Comparison of ENCODE assay signal across 14 cellular contexts in the genomic region with DNA sequence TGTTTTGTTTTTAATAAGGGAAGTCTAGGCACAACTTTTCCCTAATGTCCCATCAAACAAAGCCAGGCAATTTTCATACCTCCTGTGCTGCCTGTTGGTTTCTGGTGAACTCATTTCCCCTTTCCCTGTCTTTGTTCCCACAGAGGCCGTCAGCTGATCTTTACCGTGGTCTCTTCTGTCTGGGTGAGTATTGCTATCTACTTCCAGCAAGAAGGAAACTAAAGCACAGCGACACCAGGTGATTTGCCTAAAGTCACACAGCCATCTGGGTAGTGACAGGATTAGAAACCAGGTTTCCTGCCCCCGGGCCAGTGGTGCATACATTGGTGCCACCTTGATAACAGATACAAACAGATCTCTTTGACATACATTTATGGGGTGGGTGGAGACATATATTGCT. TPM values are rescaled to one million over a fixed set of nuclear protein-coding genes. Genes with fewer than 3 reads are reported as not detected.
DNase-seq lines count a peak whose midpoint lies in the region; ATAC-seq and TF ChIP-seq lines count a peak whose summit lies in the region.
"Had no signal": no experiment of that assay in that cellular context is flagged by ENCODE, and none has a peak within 500 bp of the region (broad histone marks: within the 10 kb centered on the region; RNA-seq: fewer than 3 reads in every experiment).

No MANE protein-coding gene starts in this region.

- H3K27ac ChIP-seq in DOHH2 (ENCODE audit: low read depth, low read length), result no peak overlapping the region
- no peak overlapping the region for H3K27ac ChIP-seq in body of pancreas
- H3K27ac ChIP-seq in GM23248, result no peak overlapping the region
- H3K27ac ChIP-seq in right atrium auricular region, result no peak overlapping the region
- H3K27ac ChIP-seq: psoas muscle, SK-N-MC had no signal

- peaks cover 0 to 3% (median 2%) of the 10 kb centered on the region in 3 donors for H3K27me3 Mint-ChIP-seq in immature natural killer cell (ENCODE audit: low read depth in 3 of 3)

- H3K4me3 ChIP-seq in DOHH2 (ENCODE audit: low read length) (peak overlapping the region; percentile 26), body of pancreas (no peak overlapping the region), GM23248 (no peak overlapping the region), right atrium auricular region (no peak overlapping the region)
- H3K4me3 ChIP-seq: psoas muscle, SK-N-MC had no signal

- ATAC-seq in GM19328 (IDR thresholded peaks at IDR 0.05; ENCODE audit: unreplicated experiment) (peak; percentile 45), body of pancreas (no peak), SK-N-SH treated with all-trans-retinoic acid at 6 μM for 48 hours (no peak)
- ATAC-seq: psoas muscle had no signal

- intact Hi-C loops in body of pancreas (cut with DNase I), result no loop called here

- H3K4me1 Mint-ChIP-seq in immature natural killer cell, result peaks cover 33 to 39% of the 10 kb centered on the region in 2 donors

- no peaks in the 10 kb centered on the region for H3K36me3 Mint-ChIP-seq in immature natural killer cell

- no peaks in the 10 kb centered on the region for H3K9me3 ChIP-seq in DOHH2 (ENCODE audit: control insufficient read depth, insufficient read depth, low read length)
- no peaks in the 10 kb centered on the region for H3K9me3 ChIP-seq in body of pancreas
- H3K9me3 ChIP-seq in GM23248 (ENCODE audit: low read depth), result no peaks in the 10 kb centered on the region
- H3K9me3 ChIP-seq in right atrium auricular region, result no peaks in the 10 kb centered on the region
- H3K9me3 ChIP-seq: esophagus muscularis mucosa, psoas muscle had no signal

- no peaks in the 10 kb centered on the region for H3K36me3 ChIP-seq in DOHH2 (ENCODE audit: control insufficient read depth, low read length)
- no peaks in the 10 kb centered on the region for H3K36me3 ChIP-seq in body of pancreas (replicated peaks in 1 of 2; ENCODE audit: insufficient read depth in 1 of 2, low read depth in 2 of 2)
- H3K36me3 ChIP-seq in GM23248 (ENCODE audit: low read depth), result no peaks in the 10 kb centered on the region
- H3K36me3 ChIP-seq in right atrium auricular region, result no peaks in the 10 kb centered on the region
- H3K36me3 ChIP-seq: esophagus muscularis mucosa had no signal

- no peak overlapping the region for H3K9ac ChIP-seq in GM23248

- H4K20me1 ChIP-seq in DOHH2 (ENCODE audit: control insufficient read depth, insufficient read depth, low read depth, low read length), result no peaks in the 10 kb centered on the region
- no peaks in the 10 kb centered on the region for H4K20me1 ChIP-seq in GM23248 (ENCODE audit: insufficient read depth)

- H3K4me2 ChIP-seq in DOHH2 (ENCODE audit: low read length) (peak overlapping the region; percentile 52), GM23248 (ENCODE audit: unreplicated experiment) (no peak overlapping the region)

- H2AFZ ChIP-seq in GM23248, result no peak overlapping the region

- H3F3A ChIP-seq in DOHH2 (ENCODE audit: control insufficient read depth, insufficient read depth), result no peaks in the 10 kb centered on the region
- no peaks in the 10 kb centered on the region for H3F3A ChIP-seq in GM23248 (ENCODE audit: insufficient read depth)

- DNase-seq in T-helper 9 cell, result peak; percentile 26
- no peak for DNase-seq in immature natural killer cell
- DNase-seq in body of pancreas, result no peak
- DNase-seq in GM23248, result no peak
- no peak for DNase-seq in right atrium auricular region (ENCODE audit: low spot score)
- DNase-seq: DMS153, NCI-H2029, psoas muscle had no signal

- H3K79me2 ChIP-seq in DOHH2 (ENCODE audit: control insufficient read depth, low read length) (no peaks in the 10 kb centered on the region), GM23248 (ENCODE audit: insufficient read depth) (no peaks in the 10 kb centered on the region)

- TF ChIP-seq POLR2A in body of pancreas (IDR thresholded peaks at IDR 0.05), result no peak

- peak overlapping the region in 5 of 6 donors; percentile 20 to 97 (median 88) for H3K27ac Mint-ChIP-seq in immature natural killer cell

- H3K4me1 ChIP-seq in DOHH2 (ENCODE audit: control insufficient read depth, low read length), result peaks cover 44% of the 10 kb centered on the region
- peaks cover 11% of the 10 kb centered on the region for H3K4me1 ChIP-seq in body of pancreas
- H3K4me1 ChIP-seq in GM23248 (ENCODE audit: insufficient read depth), result 0 out of 2 replicates have a peak, but pooled peaks cover 5% of the 10 kb centered on the region
- peaks cover 0 to 22% of the 10 kb centered on the region in 2 donors for H3K4me1 ChIP-seq in right atrium auricular region

- H3K4me3 Mint-ChIP-seq in immature natural killer cell, result peak overlapping the region in 1 of 5 donors; percentile 81

- in situ Hi-C loops in GM23248 (cut with MboI), result no loop called here

- 79% methylated on average over 4 of the region's 4 CpGs for WGBS in body of pancreas, 2 donors
- WGBS in GM23248 (ENCODE audit: low coverage in 1 of 2, low lambda C conversion rate in 2 of 2, missing lambda C conversion rate in 2 of 2), 2 experiments, result 90 to 91% methylated on average over 4 of the region's 4 CpGs

- H3K9me2 ChIP-seq in DOHH2 (replicated peaks; ENCODE audit: control insufficient read depth, low read length) (no peaks in the 10 kb centered on the region), GM23248 (ENCODE audit: insufficient read depth) (no peaks in the 10 kb centered on the region)

- H3K9me3 Mint-ChIP-seq in immature natural killer cell, result no peaks in the 10 kb centered on the region

- H3K27me3 ChIP-seq in DOHH2 (ENCODE audit: control insufficient read depth, low read length) (peaks cover 3% of the 10 kb centered on the region), body of pancreas (no peaks in the 10 kb centered on the region), GM23248 (replicated peaks; ENCODE audit: insufficient read depth) (no peaks in the 10 kb centered on the region), right atrium auricular region (no peaks in the 10 kb centered on the region)
- H3K27me3 ChIP-seq: esophagus muscularis mucosa had no signal

- TF ChIP-seq CTCF in DOHH2 (IDR thresholded peaks at IDR 0.05; ENCODE audit: low read depth, low read length, poor library complexity, severe bottlenecking) (no peak), body of pancreas (IDR thresholded peaks at IDR 0.05) (no peak), right atrium auricular region (IDR thresholded peaks at IDR 0.05) (no peak)

TF ChIP-seq in SK-N-SH treated with all-trans-retinoic acid at 6 μM for 48 hours, 23 proteins besides CTCF, POLR2A, EP300 and RAD21 (continues in another document):
- TF ChIP-seq GLIS3 (CRISPR knock-in tag; IDR thresholded peaks at IDR 0.05) (no peak), CREB5 (CRISPR knock-in tag; IDR thresholded peaks at IDR 0.05; ENCODE audit: low read depth) (no peak), SNAI2 (CRISPR knock-in tag; IDR thresholded peaks at IDR 0.05) (no peak), ISL1 (CRISPR knock-in tag; IDR thresholded peaks at IDR 0.05) (no peak), TOX (CRISPR knock-in tag; IDR thresholded peaks at IDR 0.05; ENCODE audit: borderline replicate concordance) (no peak), RARB (CRISPR knock-in tag; IDR thresholded peaks at IDR 0.05) (no peak), ZC3H10 (CRISPR knock-in tag; IDR thresholded peaks at IDR 0.05) (no peak), CSRNP3 (CRISPR knock-in tag; IDR thresholded peaks at IDR 0.05) (no peak), TCF4 (CRISPR knock-in tag; IDR thresholded peaks at IDR 0.05; ENCODE audit: borderline replicate concordance) (no peak), ESRRG (CRISPR knock-in tag; IDR thresholded peaks at IDR 0.05) (no peak)

RNA-seq across cellular contexts. Expression of gene RAB44, which starts 59.6 kb away (rescaled TPM):
- polyA plus RNA-seq in immature natural killer cell (not detected), GM23248 (2016; fragmentation: Nextera tagmentation; extraction: Ambion mirVana) (not detected in 2 replicates)
- total RNA-seq in body of pancreas (under 1 TPM in 1 of 2 donors, not detected in 1; 0.26 TPM), right atrium auricular region (under 1 TPM in 1 of 2 donors, not detected in 1; 0.12 TPM)
- total RNA-seq in GM23248 (2014; rRNA removed; shearing (Covaris generic)), result not detected in 2 replicates
- total RNA-seq: kidney epithelial cell had no signal
